Comparison of ENCODE assay signal across 1 cellular context in the genomic region with DNA sequence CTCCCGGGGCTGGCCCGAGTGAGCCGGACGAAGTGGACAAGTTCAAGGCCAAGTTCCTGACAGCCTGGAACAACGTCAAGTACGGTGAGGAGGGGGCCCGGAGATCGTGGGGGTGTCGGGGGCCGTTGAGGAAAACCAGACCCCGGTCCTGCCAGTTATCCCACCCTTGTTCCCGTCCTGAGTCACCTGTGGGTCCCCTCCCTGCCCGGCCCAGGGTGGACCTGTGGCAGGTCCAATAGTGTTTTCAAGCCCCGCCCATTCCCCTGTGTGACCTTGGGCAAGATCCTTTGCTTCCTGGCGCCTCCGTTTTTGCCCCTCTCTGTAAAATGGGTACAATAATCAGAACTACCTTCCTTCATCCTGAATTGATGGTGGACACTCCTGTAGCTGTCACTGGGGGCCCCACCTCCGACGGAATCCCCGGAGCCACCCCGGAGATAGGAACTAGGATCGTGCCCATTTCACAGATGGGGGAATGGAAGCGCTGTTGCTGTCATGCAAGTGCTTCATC.
TF ChIP-seq lines count a peak whose summit lies in the region.

No MANE protein-coding gene starts in this region.

TF ChIP-seq in HEK293, 187 proteins besides CTCF, POLR2A, EP300 and RAD21 (continued from another document):
- TF ChIP-seq ZNF248 (tag by site-specific recombination; IDR thresholded peaks at IDR 0.05) = no peak
- TF ChIP-seq ZNF335 (tag by site-specific recombination; conservative IDR thresholded peaks at IDR 0.05) = peak; percentile 88
- 0 out of 2 replicates have a peak, but pooled peaks have one; percentile 32 for TF ChIP-seq ZNF24 (tag by site-specific recombination; IDR thresholded peaks at IDR 0.05)
- TF ChIP-seq IKZF3 (tag by site-specific recombination; IDR thresholded peaks at IDR 0.05) = peak; percentile 65; the same call in 1 of the 2 replicates
- TF ChIP-seq, protein P1, sequence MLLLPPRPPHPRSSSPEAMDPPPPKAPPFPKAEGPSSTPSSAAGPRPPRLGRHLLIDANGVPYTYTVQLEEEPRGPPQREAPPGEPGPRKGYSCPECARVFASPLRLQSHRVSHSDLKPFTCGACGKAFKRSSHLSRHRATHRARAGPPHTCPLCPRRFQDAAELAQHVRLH (tag by site-specific recombination; IDR thresholded peaks at IDR 0.05) = 0 out of 2 replicates have a peak, but pooled peaks have one; percentile 25
